In genomic region chr15:43104426-43104825, GRCh38 we compare ENCODE assay signal across 10 cellular contexts. TPM values are rescaled to one million over a fixed set of nuclear protein-coding genes. Genes with fewer than 3 reads are reported as not detected.
DNase-seq lines count a peak whose midpoint lies in the region; ATAC-seq, FAIRE-seq and TF ChIP-seq lines count a peak whose summit lies in the region.
"Had no signal": no experiment of that assay in that cellular context is flagged by ENCODE, and none has a peak within 500 bp of the region (broad histone marks: within the 10 kb centered on the region; RNA-seq: fewer than 3 reads in every experiment).

No MANE protein-coding gene starts in this region.

- ATAC-seq in GM18867 (IDR thresholded peaks at IDR 0.05; ENCODE audit: unreplicated experiment) (no peak), HG03565 (IDR thresholded peaks at IDR 0.05; ENCODE audit: unreplicated experiment) (no peak), GM18502 (IDR thresholded peaks at IDR 0.05; ENCODE audit: poor library complexity, unreplicated experiment) (no peak)

- no peak for TF ChIP-seq EP300 in H1 (IDR thresholded peaks at IDR 0.05; ENCODE audit: borderline replicate concordance in 1 of 2, low read depth in 2 of 2, low read length in 2 of 2)

- no peak overlapping the region for H4K91ac ChIP-seq in H1 (replicated peaks; ENCODE audit: insufficient read length, low read length)

- no peaks in the 10 kb centered on the region for H3K9me2 ChIP-seq in OCI-LY7 (ENCODE audit: insufficient read depth, low read length)

- H3K27ac Mint-ChIP-seq in osteocyte (ENCODE audit: unreplicated experiment): no peak overlapping the region

- H3K9me3 ChIP-seq in OCI-LY7 (ENCODE audit: low read length) (no peaks in the 10 kb centered on the region), H1 (ENCODE audit: insufficient read depth in 2 of 2, low read depth in 1 of 2, low read length in 1 of 2) (no peaks in the 10 kb centered on the region)

- H3K56ac ChIP-seq in H1 (replicated peaks; ENCODE audit: insufficient read length, low read depth, low read length): no peak overlapping the region

- H3K14ac ChIP-seq in H1 (ENCODE audit: insufficient read length): no peak overlapping the region

- WGBS in H1 (ENCODE audit: extremely low coverage in 1 of 2, insufficient coverage in 1 of 2, insufficient read length in 1 of 2, insufficient replicate concordance in 2 of 2, low coverage in 1 of 2, low lambda C conversion rate in 2 of 2, missing lambda C conversion rate in 1 of 2), 2 experiments: 87% methylated on average over 4 of the region's 5 CpGs; no CpG with 5 or more reads in 1 of the 2 experiments

- no peak overlapping the region for H3K18ac ChIP-seq in H1 (ENCODE audit: extremely low read depth, low read length)

- CTCF ChIA-PET in OCI-LY7 (lab: Charles Lee; ENCODE audit: unreplicated experiment): no interaction called here
- CTCF ChIA-PET in H1 (lab: Charles Lee; ENCODE audit: partially characterized antibody): no interaction called here

- H3K4me1 ChIP-seq in OCI-LY7 (ENCODE audit: insufficient read depth, low read length, poor library complexity, severe bottlenecking): peaks cover 20% of the 10 kb centered on the region
- no peaks in the 10 kb centered on the region for H3K4me1 ChIP-seq in H1 (replicated peaks in 1 of 4; ENCODE audit: control insufficient read depth in 3 of 4, insufficient read depth in 4 of 4, low read length in 3 of 4)

- H3K4me3 ChIP-seq in OCI-LY7 (ENCODE audit: low read depth, low read length, poor library complexity, severe bottlenecking) (peak overlapping the region; percentile 91), H1 (ENCODE audit: extremely low read depth in 1 of 4, insufficient read depth in 2 of 4, low read depth in 3 of 4, low read length in 4 of 4) (peak overlapping the region in 3 of 4 experiments; percentile 5 to 90 (median 72); a peak in 1 of 8 replicates)

- H2BK5ac ChIP-seq in H1 (ENCODE audit: low read depth, low read length): no peak overlapping the region

- H3K79me2 ChIP-seq in OCI-LY7 (ENCODE audit: insufficient read depth, low read depth, low read length): peaks cover 57% of the 10 kb centered on the region
- peaks cover 0 to 39% of the 10 kb centered on the region in 2 experiments; a peak in 3 of 4 replicates for H3K79me2 ChIP-seq in H1 (ENCODE audit: control insufficient read depth in 1 of 2, insufficient read depth in 2 of 2, low read length in 2 of 2)

- H4K8ac ChIP-seq in H1 (ENCODE audit: extremely low read depth, insufficient read depth, low read length): no peak overlapping the region

- H4K5ac ChIP-seq in H1 (ENCODE audit: insufficient read length, low read depth, low read length): no peak overlapping the region

- no peak for TF ChIP-seq CTCF in OCI-LY7 (conservative IDR thresholded peaks at IDR 0.05; ENCODE audit: low read length)
- TF ChIP-seq CTCF in H1 (IDR thresholded peaks at IDR 0.05; ENCODE audit: control extremely low read depth in 1 of 3, insufficient read depth in 1 of 3, low read depth in 1 of 3, low read length in 3 of 3): no peak
- no peak for TF ChIP-seq CTCF in osteocyte (IDR thresholded peaks at IDR 0.05)

- no peak overlapping the region for H3K23ac ChIP-seq in H1 (ENCODE audit: insufficient read length)

- no peaks in the 10 kb centered on the region for H3K27me3 ChIP-seq in H1 (replicated peaks in 1 of 4; ENCODE audit: control insufficient read depth in 3 of 4, extremely low read depth in 1 of 4, insufficient read depth in 3 of 4, low read length in 3 of 4)

- peaks cover 47% of the 10 kb centered on the region for H3K36me3 ChIP-seq in OCI-LY7 (ENCODE audit: insufficient read depth, low read length)
- H3K36me3 ChIP-seq in H1 (ENCODE audit: control insufficient read depth in 2 of 4, insufficient read depth in 4 of 4, low read length in 3 of 4): peaks cover 0 to 6% (median 2%) of the 10 kb centered on the region in 4 experiments; a peak in 2 of 8 replicates

- peaks cover 21% of the 10 kb centered on the region for H3K36me3 Mint-ChIP-seq in osteocyte (ENCODE audit: unreplicated experiment)

- no peaks in the 10 kb centered on the region for H3K27me3 Mint-ChIP-seq in osteocyte (ENCODE audit: unreplicated experiment)

- H2BK15ac ChIP-seq in H1 (ENCODE audit: low read length): no peak overlapping the region

- no peaks in the 10 kb centered on the region; the same call in 1 of the 2 replicates for H3K23me2 ChIP-seq in H1 (ENCODE audit: low read depth, low read length)

- H3K4me3 Mint-ChIP-seq in osteocyte (ENCODE audit: unreplicated experiment): peak overlapping the region; percentile 52

- DNase-seq in ELR (ENCODE audit: low read depth) (peak; percentile 12), OCI-LY7 (ENCODE audit: low spot score) (no peak), H1 (ENCODE audit: low read depth in 1 of 2, low spot score in 2 of 2) (no peak), osteocyte (ENCODE audit: extremely low spot score, unreplicated experiment) (no peak), hepatic stellate cell (ENCODE audit: low spot score) (no peak)
- DNase-seq: activated gamma-delta T cell treated with Interleukin-2 at 50 U/mL for 16 hours, NCI-H524 treated with DMSO at 0.1 percent for 48 hours had no signal

- peaks cover 5% of the 10 kb centered on the region; the same call in 1 of the 2 replicates for H3K79me1 ChIP-seq in H1 (ENCODE audit: low read depth, low read length)

- no peak overlapping the region for H3K27ac ChIP-seq in OCI-LY7 (ENCODE audit: low read depth, low read length, poor library complexity, severe bottlenecking)
- no peak overlapping the region for H3K27ac ChIP-seq in H1 (ENCODE audit: low read depth, low read length)

- TF ChIP-seq POLR2A in H1 (IDR thresholded peaks at IDR 0.05; ENCODE audit: control extremely low read depth in 1 of 2, low read depth in 2 of 2, low read length in 2 of 2): no peak

- H3K9me3 Mint-ChIP-seq in osteocyte (ENCODE audit: unreplicated experiment): no peaks in the 10 kb centered on the region

- no peak for FAIRE-seq in H1 (lab: Jason Lieb, UNC)

- H3K4ac ChIP-seq in H1 (replicated peaks; ENCODE audit: insufficient read length, low read depth, low read length): no peak overlapping the region

- no peak overlapping the region for H2AFZ ChIP-seq in OCI-LY7 (ENCODE audit: low read length)
- H2AFZ ChIP-seq in H1 (ENCODE audit: low read length): no peak overlapping the region

- H2BK12ac ChIP-seq in H1 (ENCODE audit: low read depth, low read length): no peak overlapping the region

- H2BK20ac ChIP-seq in H1 (ENCODE audit: low read length): no peak overlapping the region

- no peak overlapping the region for H3K9ac ChIP-seq in H1 (replicated peaks in 1 of 4; ENCODE audit: extremely low read depth in 1 of 4, low read depth in 3 of 4, low read length in 3 of 4)

- 0 out of 2 replicates have a peak, but pooled peaks cover 3% of the 10 kb centered on the region for H4K20me1 ChIP-seq in OCI-LY7 (ENCODE audit: insufficient read depth, low read length)
- no peaks in the 10 kb centered on the region for H4K20me1 ChIP-seq in H1 (replicated peaks in 1 of 2; ENCODE audit: control insufficient read depth in 1 of 2, insufficient read depth in 2 of 2, low read length in 2 of 2)

- intact Hi-C loops in OCI-LY7 (cut with micrococcal nuclease; ENCODE audit: unreplicated experiment): no loop called here

- H2BK120ac ChIP-seq in H1 (replicated peaks; ENCODE audit: low read depth, low read length): no peak overlapping the region

- H2AK5ac ChIP-seq in H1 (ENCODE audit: low read depth, low read length): no peak overlapping the region

- no peak for TF ChIP-seq RAD21 in H1 (IDR thresholded peaks at IDR 0.05 in 1 of 2, conservative IDR thresholded peaks at IDR 0.05 in 1 of 2; ENCODE audit: low read depth in 2 of 2, low read length in 2 of 2)

- peaks cover 25% of the 10 kb centered on the region for H3K4me1 Mint-ChIP-seq in osteocyte (ENCODE audit: unreplicated experiment)

- BruUV-seq in OCI-LY7 (replicated peaks; lab: Mats Ljungman, UMichigan): no TSS peak

- POLR2A ChIA-PET in OCI-LY7 (lab: Charles Lee) (interaction anchor here (0.9 kb wide), 1 partner anchor 32 kb away, joined by 3 read pairs; no protein-coding TSS in a partner anchor), H1 (lab: Charles Lee; ENCODE audit: partially characterized antibody) (no interaction called here)

- peak overlapping the region; percentile 84 for H3K4me2 ChIP-seq in OCI-LY7 (ENCODE audit: low read length)
- H3K4me2 ChIP-seq in H1 (ENCODE audit: insufficient read depth in 1 of 2, low read depth in 2 of 2, low read length in 2 of 2): peak overlapping the region in 1 of 2 experiments; percentile 82; a peak in 1 of 4 replicates

TF ChIP-seq in H1, 55 proteins besides CTCF, POLR2A, EP300 and RAD21:
- no peak for TF ChIP-seq HDAC2 (IDR thresholded peaks at IDR 0.05; ENCODE audit: borderline replicate concordance in 1 of 2, low read depth in 2 of 2, low read length in 2 of 2)

RNA-seq across cellular contexts. Expression of gene UBR1, which starts 1.4 kb away (rescaled TPM):
- total RNA-seq in OCI-LY7 (2014; rRNA removed; shearing (Covaris generic)): 19.8 and 20.7 TPM in 2 replicates
- total RNA-seq in OCI-LY7 (2022): 33.5 and 38.9 TPM in 2 replicates
- total RNA-seq in H1 (2021; fragmentation: NEBNext Ultra II Directional; extraction: Animal tissue kit (Norgen Biotek cat#: 25700)): 18.7 and 20.2 TPM in 2 replicates
- 2.5 and 3.7 TPM in 2 replicates for polyA plus RNA-seq in H1 (2011; rRNA removed)
- polyA plus RNA-seq in H1 (2011; cell fraction: cytosol; rRNA removed): 5.0 TPM
- 3.2 TPM for polyA plus RNA-seq in H1 (2011; cell fraction: nucleus; rRNA removed)
- 6.0 to 11.1 TPM (median 7.1 TPM) in 4 replicates for polyA plus RNA-seq in H1 (2012, experiment 1 of 2)
- polyA plus RNA-seq in H1 (2012, experiment 2 of 2): 0.37 TPM
- polyA plus RNA-seq in H1 (2013, experiment 1 of 2): 6.4 TPM
- polyA plus RNA-seq in H1 (2013, experiment 2 of 2): 6.3 TPM
- 16.5 and 25.9 TPM in 2 replicates for polyA minus RNA-seq in H1 (2011; rRNA and poly(A)+ RNA removed)
- polyA minus RNA-seq in H1 (2011; cell fraction: cytosol; rRNA and poly(A)+ RNA removed): 10.3 TPM
- polyA minus RNA-seq in H1 (2011; cell fraction: nucleus; rRNA and poly(A)+ RNA removed): 27.0 TPM
- total RNA-seq in osteocyte: 31.4 and 34.1 TPM in 2 replicates

RNA-seq across cellular contexts. Expression of gene TMEM62, which starts 29.0 kb away (rescaled TPM):
- total RNA-seq in OCI-LY7 (2014; rRNA removed; shearing (Covaris generic)): 24.2 and 26.4 TPM in 2 replicates
- 27.1 and 27.4 TPM in 2 replicates for total RNA-seq in OCI-LY7 (2022)
- 3.5 and 4.0 TPM in 2 replicates for total RNA-seq in H1 (2021; fragmentation: NEBNext Ultra II Directional; extraction: Animal tissue kit (Norgen Biotek cat#: 25700))
- 2.0 TPM in 2 replicates for polyA plus RNA-seq in H1 (2011; rRNA removed)
- 2.2 TPM for polyA plus RNA-seq in H1 (2011; cell fraction: cytosol; rRNA removed)
- polyA plus RNA-seq in H1 (2011; cell fraction: nucleus; rRNA removed): 2.9 TPM
- 1.7 to 2.8 TPM (median 2.3 TPM) in 4 replicates for polyA plus RNA-seq in H1 (2012, experiment 1 of 2)
- 2.0 TPM for polyA plus RNA-seq in H1 (2012, experiment 2 of 2)
- polyA plus RNA-seq in H1 (2013, experiment 1 of 2): 4.7 TPM
- polyA plus RNA-seq in H1 (2013, experiment 2 of 2): 4.9 TPM
- 1.8 and 2.5 TPM in 2 replicates for polyA minus RNA-seq in H1 (2011; rRNA and poly(A)+ RNA removed)
- polyA minus RNA-seq in H1 (2011; cell fraction: cytosol; rRNA and poly(A)+ RNA removed): 3.6 TPM
- 5.5 TPM for polyA minus RNA-seq in H1 (2011; cell fraction: nucleus; rRNA and poly(A)+ RNA removed)
- 11.7 and 15.2 TPM in 2 replicates for total RNA-seq in osteocyte
